23 cellular contexts compared by ENCODE assay signal in genomic region chr1:22754824-22755223, GRCh38.
"Had no signal": no experiment of that assay in that cellular context is flagged by ENCODE, and none has a peak within 500 bp of the region (broad histone marks: within the 10 kb centered on the region; RNA-seq: fewer than 3 reads in every experiment).

No MANE protein-coding gene starts in this region.

- H3K27me3 Mint-ChIP-seq: activated naive CD4-positive, alpha-beta T cell treated with anti-CD3 and anti-CD28 coated beads, Interleukin-2, amount 50 U/mL, for 24 hours; activated naive CD8-positive, alpha-beta T cell treated with anti-CD3 and anti-CD28 coated beads, Interleukin-2, amount 50 U/mL, for 24 hours had no signal

- H3K4me1 Mint-ChIP-seq: activated naive CD4-positive, alpha-beta T cell treated with anti-CD3 and anti-CD28 coated beads, Interleukin-2, amount 50 U/mL, for 24 hours had no signal

- H3K4me3 Mint-ChIP-seq: activated B cell treated with CpG ODN at 0.5 μM for 24 hours; activated CD8-positive, alpha-beta T cell treated with anti-CD3 and anti-CD28 coated beads for 36 hours; activated naive CD4-positive, alpha-beta T cell treated with anti-CD3 and anti-CD28 coated beads, Interleukin-2, amount 50 U/mL, for 24 hours; activated naive CD8-positive, alpha-beta T cell treated with anti-CD3 and anti-CD28 coated beads, Interleukin-2, amount 50 U/mL, for 24 hours; natural killer cell treated with Interleukin-12 subunit alpha and Interleukin-12 subunit beta and Interleukin-15 and Interleukin-18, amount 100 ng/mL, for 72 hours; T-helper 2 cell treated with Interferon-gamma antibody and Interleukin-4, amounts not matched to agents 5 μg/mL and 100 μg/mL, for 36 hours had no signal

- H3K36me3 Mint-ChIP-seq: activated naive CD4-positive, alpha-beta T cell treated with anti-CD3 and anti-CD28 coated beads, Interleukin-2, amount 50 U/mL, for 24 hours; natural killer cell treated with Interleukin-12 subunit alpha and Interleukin-12 subunit beta and Interleukin-15 and Interleukin-18, amount 100 ng/mL, for 72 hours had no signal

- DNase-seq: activated B cell treated with CpG ODN at 0.5 μM for 24 hours; activated CD4-positive, alpha-beta T cell treated with anti-CD3 and anti-CD28 coated beads, Interleukin-2, amount 50 U/mL, for 1 hour; activated CD8-positive, alpha-beta T cell treated with anti-CD3 and anti-CD28 coated beads for 36 hours; activated naive CD8-positive, alpha-beta T cell treated with anti-CD3 and anti-CD28 coated beads, Interleukin-2, amount 50 U/mL, for 24 hours; activated T-cell treated with anti-CD3 and anti-CD28 coated beads, Interleukin-2, amount 50 U/mL, for 48 hours; amygdala; central memory CD4-positive, alpha-beta T cell; effector CD4-positive, alpha-beta T cell; glutamatergic neuron; left lung; lower lobe of right lung; mesendoderm; mucosa of descending colon; pancreas; retina; stimulated activated CD4-positive, alpha-beta T cell treated with anti-CD3 and anti-CD28 coated beads, Interleukin-12 subunit alpha, Interleukin-12 subunit beta, amount 100 ng/mL, for 4 hours; stimulated activated CD4-positive, alpha-beta T cell treated with anti-CD3 and anti-CD28 coated beads, Interleukin-4, amount 100 ng/mL, for 1 hour; uterus had no signal

- H3K27ac Mint-ChIP-seq: activated B cell treated with CpG ODN at 0.5 μM for 24 hours; activated CD8-positive, alpha-beta T cell treated with anti-CD3 and anti-CD28 coated beads for 36 hours; activated naive CD4-positive, alpha-beta T cell treated with anti-CD3 and anti-CD28 coated beads, Interleukin-2, amount 50 U/mL, for 24 hours; activated naive CD8-positive, alpha-beta T cell treated with anti-CD3 and anti-CD28 coated beads, Interleukin-2, amount 50 U/mL, for 24 hours; activated T-helper 2 cell treated with anti-CD3 and anti-CD28 coated beads, Interferon-gamma antibody, Interleukin-2, Interleukin-4, amounts not matched to agents 10 μg/mL and 5 μg/mL and 100 μg/mL, durations not matched to agents 14 hours and 24 hours and 36 hours; natural killer cell treated with Interleukin-12 subunit alpha and Interleukin-12 subunit beta and Interleukin-15 and Interleukin-18, amount 100 ng/mL, for 72 hours; T-helper 2 cell treated with Interferon-gamma antibody and Interleukin-4, amounts not matched to agents 5 μg/mL and 100 μg/mL, for 36 hours had no signal

- H3K9me3 Mint-ChIP-seq: activated B cell treated with CpG ODN at 0.5 μM for 24 hours; activated CD8-positive, alpha-beta T cell treated with anti-CD3 and anti-CD28 coated beads for 36 hours; activated naive CD4-positive, alpha-beta T cell treated with anti-CD3 and anti-CD28 coated beads, Interleukin-2, amount 50 U/mL, for 24 hours; activated naive CD8-positive, alpha-beta T cell treated with anti-CD3 and anti-CD28 coated beads, Interleukin-2, amount 50 U/mL, for 24 hours; activated T-helper 2 cell treated with anti-CD3 and anti-CD28 coated beads, Interferon-gamma antibody, Interleukin-2, Interleukin-4, amounts not matched to agents 10 μg/mL and 5 μg/mL and 100 μg/mL, durations not matched to agents 14 hours and 24 hours and 36 hours; natural killer cell treated with Interleukin-12 subunit alpha and Interleukin-12 subunit beta and Interleukin-15 and Interleukin-18, amount 100 ng/mL, for 72 hours; T-helper 2 cell treated with Interferon-gamma antibody and Interleukin-4, amounts not matched to agents 5 μg/mL and 100 μg/mL, for 36 hours had no signal

- ATAC-seq: activated naive CD8-positive, alpha-beta T cell treated with anti-CD3 and anti-CD28 coated beads, Interleukin-2, amount 50 U/mL, for 24 hours; left lung; lower lobe of right lung; mucosa of descending colon; pancreas; sciatic nerve had no signal
